8 cellular contexts compared by ENCODE assay signal in the genomic region with DNA sequence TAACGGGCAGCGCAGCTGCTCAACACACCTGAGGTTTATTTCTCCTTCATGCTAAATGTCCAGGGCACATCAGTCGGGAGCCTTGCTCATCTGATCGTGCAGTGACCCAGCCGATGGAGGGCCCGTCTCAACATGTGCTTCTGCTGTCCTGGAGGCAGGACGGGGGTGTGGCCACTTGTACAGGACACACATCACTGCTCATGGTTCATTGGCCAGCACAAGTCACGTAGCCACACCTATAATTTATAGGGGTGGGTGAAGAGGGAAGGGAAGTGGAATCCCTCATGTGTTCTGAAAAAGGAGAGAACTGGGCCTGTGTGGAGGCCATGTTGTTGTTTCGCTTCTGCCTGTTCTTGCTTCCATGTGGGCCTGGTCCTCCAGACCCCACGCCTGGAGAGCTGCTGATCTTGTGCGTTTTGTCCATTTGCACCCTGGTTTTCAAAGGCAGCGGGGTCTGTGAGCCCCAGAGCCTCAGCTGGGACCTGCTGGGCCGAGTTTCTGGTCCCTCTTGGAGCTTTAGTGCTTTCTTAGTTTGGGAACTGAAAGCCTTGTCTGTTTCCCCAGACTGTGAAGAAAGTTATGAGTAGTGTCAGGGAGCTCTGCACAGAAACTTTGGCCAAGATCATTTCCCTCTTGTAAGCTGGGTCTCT.
DNase-seq lines count a peak whose midpoint lies in the region; ATAC-seq and TF ChIP-seq lines count a peak whose summit lies in the region.

No MANE protein-coding gene starts in this region.

- no peak overlapping the region for H4K91ac ChIP-seq in IMR-90 (ENCODE audit: insufficient read depth, low read depth, low read length)

- H3K4me2 ChIP-seq in IMR-90 (ENCODE audit: low read depth, low read length), result no peak overlapping the region

- CTCF ChIA-PET in CD8-positive, alpha-beta memory T cell (lab: Charles Lee), result no interaction called here
- CTCF ChIA-PET in IMR-90 (lab: Yijun Ruan, JAX), result no interaction called here

- H3K27ac Mint-ChIP-seq in CD8-positive, alpha-beta memory T cell, result peak overlapping the region in 7 of 8 donors; percentile 32 to 86 (median 63)

- in situ Hi-C loops in IMR-90 (cut with MboI; ENCODE audit: low sequenced_read_pairs), result no loop called here

- 98% methylated on average over 8 of the region's 13 CpGs; no CpG with 5 or more reads in 1 of the 2 experiments for WGBS in IMR-90 (ENCODE audit: extremely low coverage in 2 of 2, insufficient read length in 1 of 2), 2 experiments
- 56 to 80% methylated on average over 7 to 10 of the region's 13 CpGs for WGBS in esophagus squamous epithelium, 2 donors

- H3K27ac ChIP-seq in CD8-positive, alpha-beta memory T cell (ENCODE audit: low read depth, low read length), result peak overlapping the region; percentile 18
- H3K27ac ChIP-seq in IMR-90 (ENCODE audit: insufficient read depth, low read length), result no peak overlapping the region
- peak overlapping the region; percentile 72 to 86 (median 82) for H3K27ac ChIP-seq in esophagus squamous epithelium

- no peak overlapping the region for H2BK15ac ChIP-seq in IMR-90 (ENCODE audit: low read depth, low read length)

- H3K27me3 Mint-ChIP-seq in CD8-positive, alpha-beta memory T cell, result no peaks in the 10 kb centered on the region

- peaks cover 25% of the 10 kb centered on the region for H4K20me1 ChIP-seq in IMR-90 (ENCODE audit: insufficient read depth, low read length)

- no peak overlapping the region for H2BK120ac ChIP-seq in IMR-90 (ENCODE audit: low read depth, low read length)

- peaks cover 4% of the 10 kb centered on the region for H3K4me1 ChIP-seq in CD8-positive, alpha-beta memory T cell (ENCODE audit: insufficient read depth, low read length)
- H3K4me1 ChIP-seq in IMR-90 (ENCODE audit: control insufficient read depth, insufficient read depth, low read length) (peaks cover 5% of the 10 kb centered on the region), esophagus squamous epithelium (peaks cover 24 to 67% (median 26%) of the 10 kb centered on the region in 3 donors)

- H3K23ac ChIP-seq in IMR-90 (ENCODE audit: low read depth, low read length), result no peak overlapping the region

- H3K36me3 Mint-ChIP-seq in CD8-positive, alpha-beta memory T cell, result peaks cover 0 to 2% (median 0%) of the 10 kb centered on the region in 3 donors

- H2BK20ac ChIP-seq in IMR-90 (ENCODE audit: low read depth, low read length), result no peak overlapping the region

- H3K4me3 Mint-ChIP-seq in CD8-positive, alpha-beta memory T cell, result no peak overlapping the region

- peak; percentile 75 for ATAC-seq in GM21423 (IDR thresholded peaks at IDR 0.05; ENCODE audit: unreplicated experiment)
- no peak for ATAC-seq in IMR-90 (ENCODE audit: low read depth)

- dilution Hi-C loops in IMR-90 (cut with HindIII; ENCODE audit: low sequenced_read_pairs, unreplicated experiment), result no loop called here

- no peak overlapping the region for H4K5ac ChIP-seq in IMR-90 (ENCODE audit: low read depth, low read length)

- H3K9me3 ChIP-seq in CD8-positive, alpha-beta memory T cell (ENCODE audit: low read length), result no peaks in the 10 kb centered on the region
- H3K9me3 ChIP-seq in IMR-90 (ENCODE audit: control insufficient read depth, insufficient read depth, low read length) (no peaks in the 10 kb centered on the region), esophagus squamous epithelium (no peaks in the 10 kb centered on the region)

- no peak overlapping the region for H4K8ac ChIP-seq in IMR-90 (ENCODE audit: low read depth in 2 of 2, low read length in 2 of 2)

- no peaks in the 10 kb centered on the region for H3K27me3 ChIP-seq in CD8-positive, alpha-beta memory T cell (ENCODE audit: insufficient read depth, low read length, poor library complexity, severe bottlenecking)
- H3K27me3 ChIP-seq in IMR-90 (ENCODE audit: control insufficient read depth, insufficient read depth, low read length) (no peaks in the 10 kb centered on the region), esophagus squamous epithelium (no peaks in the 10 kb centered on the region)

- H2BK5ac ChIP-seq in IMR-90 (ENCODE audit: low read depth, low read length, poor library complexity, severe bottlenecking), result no peak overlapping the region

- intact Hi-C loops in IMR-90 (cut with micrococcal nuclease) (no loop called here), esophagus squamous epithelium (cut with DNase I) (no loop called here)

- H3K79me1 ChIP-seq in IMR-90 (ENCODE audit: low read depth in 1 of 2, low read length in 2 of 2), result peaks cover 46 to 69% of the 10 kb centered on the region in 2 experiments

- BruUV-seq in IMR-90 (replicated peaks; lab: Mats Ljungman, UMichigan), result no TSS peak

- H2AFZ ChIP-seq in IMR-90 (replicated peaks; ENCODE audit: low read length, poor library complexity), result peak overlapping the region; percentile 60

- TF ChIP-seq RAD21 in IMR-90 (IDR thresholded peaks at IDR 0.05; ENCODE audit: low read length), result no peak

- no peak overlapping the region for H3K9ac ChIP-seq in IMR-90 (ENCODE audit: low read depth, low read length)

- peaks cover 22 to 67% (median 33%) of the 10 kb centered on the region in 3 donors for H3K4me1 Mint-ChIP-seq in CD8-positive, alpha-beta memory T cell

- no peak for TF ChIP-seq CTCF in IMR-90 (conservative IDR thresholded peaks at IDR 0.05; ENCODE audit: low read depth, low read length)
- no peak for TF ChIP-seq CTCF in esophagus squamous epithelium (IDR thresholded peaks at IDR 0.05)

- H3K9me1 ChIP-seq in IMR-90 (ENCODE audit: insufficient read depth, low read length), result peaks cover 10% of the 10 kb centered on the region; the same call in 1 of the 2 replicates

- no peak overlapping the region for H2AK9ac ChIP-seq in IMR-90 (replicated peaks; ENCODE audit: low read depth, low read length, poor library complexity)

- H3K56ac ChIP-seq in IMR-90 (ENCODE audit: extremely low read depth, insufficient read depth, low read length), result no peak overlapping the region

- H3K36me3 ChIP-seq in CD8-positive, alpha-beta memory T cell (ENCODE audit: insufficient read depth, low read length), result no peaks in the 10 kb centered on the region
- H3K36me3 ChIP-seq in IMR-90 (ENCODE audit: control insufficient read depth, insufficient read depth, low read length), result no peaks in the 10 kb centered on the region
- peaks cover 0 to 4% (median 0%) of the 10 kb centered on the region in 3 donors for H3K36me3 ChIP-seq in esophagus squamous epithelium

- H2AK5ac ChIP-seq in IMR-90 (ENCODE audit: low read depth, low read length), result peak overlapping the region; percentile 35; the same call in 1 of the 2 replicates

- no peak for DNase-seq in CD8-positive, alpha-beta memory T cell
- no peak for DNase-seq in IMR-90
- DNase-seq in esophagus squamous epithelium (lab: John Stamatoyannopoulos, UW), result no peak
- DNase-seq in islet precursor cell, result no peak
- no peak for DNase-seq in middle frontal gyrus (ENCODE audit: extremely low spot score, low spot score)
- no peak for DNase-seq in AG08396 (ENCODE audit: low spot score)
- DNase-seq in activated CD4-positive, alpha-beta T cell treated with anti-CD3 and anti-CD28 coated beads, Interleukin-2, amount 50 U/mL, for 4 hours, result no peak

- no peaks in the 10 kb centered on the region for H3K9me3 Mint-ChIP-seq in CD8-positive, alpha-beta memory T cell

- H3K4ac ChIP-seq in IMR-90 (ENCODE audit: low read depth, low read length), result no peak overlapping the region

- no peak overlapping the region for H3K14ac ChIP-seq in IMR-90 (replicated peaks; ENCODE audit: low read depth, low read length)

- H3K4me3 ChIP-seq in CD8-positive, alpha-beta memory T cell (ENCODE audit: low read length), result no peak overlapping the region
- H3K4me3 ChIP-seq in IMR-90 (ENCODE audit: insufficient read depth, low read depth, low read length), result no peak overlapping the region
- H3K4me3 ChIP-seq in esophagus squamous epithelium, result no peak overlapping the region

- no peak overlapping the region for H3K18ac ChIP-seq in IMR-90 (ENCODE audit: low read depth, low read length)

- POLR2A ChIA-PET in CD8-positive, alpha-beta memory T cell (lab: Charles Lee), result no interaction called here
- POLR2A ChIA-PET in IMR-90 (lab: Charles Lee; ENCODE audit: unreplicated experiment), result no interaction called here

- no peak for TF ChIP-seq POLR2A in IMR-90 (IDR thresholded peaks at IDR 0.05; ENCODE audit: low read depth, low read length)
- TF ChIP-seq POLR2A in esophagus squamous epithelium (IDR thresholded peaks at IDR 0.05), result peak in 1 of 4 donors; percentile 41

TF ChIP-seq in IMR-90, 13 proteins besides CTCF, POLR2A, EP300 and RAD21:
- TF ChIP-seq, protein P1, sequence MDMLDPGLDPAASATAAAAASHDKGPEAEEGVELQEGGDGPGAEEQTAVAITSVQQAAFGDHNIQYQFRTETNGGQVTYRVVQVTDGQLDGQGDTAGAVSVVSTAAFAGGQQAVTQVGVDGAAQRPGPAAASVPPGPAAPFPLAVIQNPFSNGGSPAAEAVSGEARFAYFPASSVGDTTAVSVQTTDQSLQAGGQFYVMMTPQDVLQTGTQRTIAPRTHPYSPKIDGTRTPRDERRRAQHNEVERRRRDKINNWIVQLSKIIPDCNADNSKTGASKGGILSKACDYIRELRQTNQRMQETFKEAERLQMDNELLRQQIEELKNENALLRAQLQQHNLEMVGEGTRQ (IDR thresholded peaks at IDR 0.05; ENCODE audit: low read depth, low read length), result no peak
- no peak for TF ChIP-seq RFX5 (IDR thresholded peaks at IDR 0.05; ENCODE audit: low read depth, low read length)
- no peak for TF ChIP-seq MAFK (IDR thresholded peaks at IDR 0.05; ENCODE audit: low read depth, low read length)
- TF ChIP-seq MXI1 (IDR thresholded peaks at IDR 0.05; ENCODE audit: borderline replicate concordance, low read depth, low read length), result no peak
- TF ChIP-seq SMC3 (IDR thresholded peaks at IDR 0.05; ENCODE audit: low read depth, low read length), result no peak
- TF ChIP-seq BHLHE40 (IDR thresholded peaks at IDR 0.05; ENCODE audit: low read depth, low read length), result no peak
- TF ChIP-seq NFE2L2 (IDR thresholded peaks at IDR 0.05; ENCODE audit: low read depth, low read length), result no peak
- no peak for TF ChIP-seq CHD1 (IDR thresholded peaks at IDR 0.05; ENCODE audit: low read depth, low read length)
